ENCODE assay signal across 19 cellular contexts in the genomic region with DNA sequence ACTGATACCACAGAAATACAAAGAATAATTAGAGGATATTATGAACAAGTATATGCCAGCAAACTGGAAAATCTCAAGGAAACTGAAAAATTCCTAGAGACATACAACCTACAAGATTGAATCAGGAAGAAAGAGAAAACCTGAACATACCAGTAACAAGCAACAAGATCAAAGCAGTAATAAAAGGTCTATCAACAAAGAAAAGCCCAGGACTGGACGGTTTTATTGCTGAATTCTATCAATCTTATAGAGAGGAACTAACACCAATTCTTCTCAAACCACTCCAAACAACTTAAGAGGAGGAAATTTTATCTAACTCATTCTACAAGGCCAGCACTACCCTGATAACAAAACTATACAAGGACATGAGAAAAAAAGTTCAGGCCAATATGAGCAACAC.
"Had no signal": no experiment of that assay in that cellular context is flagged by ENCODE, and none has a peak within 500 bp of the region (broad histone marks: within the 10 kb centered on the region; RNA-seq: fewer than 3 reads in every experiment).

No MANE protein-coding gene starts in this region.

- H3K27ac Mint-ChIP-seq: stimulated activated naive B cell treated with anti-CD40 and anti-IgM and Interleukin-4, amounts not matched to agents 10 μg/mL and 1 μg/mL and 100 μg/mL, for 72 hours had no signal

- H3K27ac ChIP-seq: body of pancreas, colonic mucosa, left lung, tibial artery, VCaP had no signal

- H3K4me3 ChIP-seq: body of pancreas, colonic mucosa, left lung, tibial artery had no signal

- H3K36me3 ChIP-seq: colonic mucosa, left lung had no signal

- H3K27me3 ChIP-seq: body of pancreas, colonic mucosa, left lung, tibial artery had no signal

- H3K4me3 Mint-ChIP-seq: stimulated activated naive B cell treated with anti-CD40 and anti-IgM and Interleukin-4, amounts not matched to agents 10 μg/mL and 1 μg/mL and 100 μg/mL, for 72 hours had no signal

- DNase-seq: activated naive CD4-positive, alpha-beta T cell treated with anti-CD3 and anti-CD28 coated beads, Interleukin-2, amount 50 U/mL, for 16 hours; amygdala; body of pancreas; caudate nucleus; colonic mucosa; islet precursor cell; left lung; mammary epithelial cell; naive thymus-derived CD8-positive, alpha-beta T cell; nucleus accumbens; posterior cingulate gyrus; retina; stimulated activated CD4-positive, alpha-beta T cell treated with anti-CD3 and anti-CD28 coated beads, Interleukin-12 subunit alpha, Interleukin-12 subunit beta, amount 100 ng/mL, for 4 hours; stimulated activated CD4-positive, alpha-beta T cell treated with anti-CD3 and anti-CD28 coated beads, Interleukin-2, amount 100 ng/mL, for 24 hours; stimulated activated naive B cell treated with anti-CD40 and anti-IgM and Interleukin-4, amounts not matched to agents 10 μg/mL and 1 μg/mL and 100 μg/mL, for 72 hours; SW 1271; tibial artery had no signal

- H3K4me1 ChIP-seq: body of pancreas, colonic mucosa, left lung, tibial artery had no signal

- ATAC-seq: body of pancreas; esophagus mucosa; left lung; naive thymus-derived CD8-positive, alpha-beta T cell; stimulated activated naive B cell treated with anti-CD40 and anti-IgM and Interleukin-4, amounts not matched to agents 10 μg/mL and 1 μg/mL and 100 μg/mL, for 72 hours had no signal

- H3K27me3 Mint-ChIP-seq: naive thymus-derived CD8-positive, alpha-beta T cell; stimulated activated naive B cell treated with anti-CD40 and anti-IgM and Interleukin-4, amounts not matched to agents 10 μg/mL and 1 μg/mL and 100 μg/mL, for 72 hours had no signal

- H3K9me3 ChIP-seq: body of pancreas, colonic mucosa had no signal
